14 cellular contexts compared by ENCODE assay signal in the genomic region with DNA sequence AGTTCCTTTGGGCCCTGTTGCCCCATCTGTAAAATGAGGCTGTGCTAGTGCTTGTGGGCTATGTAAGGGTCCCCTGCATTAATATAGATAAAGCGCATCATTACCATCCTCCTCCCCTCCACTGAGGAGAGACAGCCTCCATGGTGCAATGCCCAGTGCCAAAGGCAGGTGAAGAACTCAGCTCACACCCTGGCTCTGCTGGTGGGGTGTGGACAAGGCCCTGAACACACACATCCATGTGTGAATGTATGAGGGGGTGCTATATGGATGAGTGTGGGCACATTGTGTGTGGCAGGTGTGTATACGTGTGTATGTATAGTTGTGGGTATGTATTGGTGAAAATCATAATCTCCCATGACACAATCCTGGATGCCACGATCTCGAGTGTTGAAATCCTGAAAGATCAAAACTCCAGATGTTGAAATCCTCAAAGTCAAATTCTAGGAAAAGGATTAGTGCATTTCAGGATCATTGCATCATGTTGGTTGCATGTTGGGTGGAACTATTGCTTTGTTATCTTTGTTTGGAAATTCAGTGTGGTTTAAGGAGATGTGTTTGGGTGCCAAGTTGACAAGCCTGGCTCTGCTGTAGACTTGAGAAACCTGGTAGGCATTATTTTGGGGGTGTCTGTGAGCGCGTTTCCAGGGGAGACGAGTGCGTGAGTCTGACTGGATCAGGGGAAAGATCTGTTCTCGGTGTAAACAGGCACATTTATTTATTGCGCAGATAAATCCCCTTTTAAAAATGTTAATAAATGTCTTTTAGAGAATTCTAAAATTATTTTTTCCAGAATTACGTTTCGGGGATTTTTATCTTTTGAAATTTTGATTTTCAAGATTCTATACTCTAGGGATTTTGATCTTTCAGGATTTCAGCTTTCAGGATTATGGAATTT. TPM values are rescaled to one million over a fixed set of nuclear protein-coding genes. Genes with fewer than 3 reads are reported as not detected.
DNase-seq lines count a peak whose midpoint lies in the region; ATAC-seq, FAIRE-seq and TF ChIP-seq lines count a peak whose summit lies in the region.
"Had no signal": no experiment of that assay in that cellular context is flagged by ENCODE, and none has a peak within 500 bp of the region (broad histone marks: within the 10 kb centered on the region; RNA-seq: fewer than 3 reads in every experiment).

No MANE protein-coding gene starts in this region.

- H3K9me3 ChIP-seq in suprapubic skin (no peaks in the 10 kb centered on the region), BE2C (no peaks in the 10 kb centered on the region)
- H3K9me3 ChIP-seq: colonic mucosa, psoas muscle, uterus had no signal

- H3K27me3 Mint-ChIP-seq in stimulated activated naive CD8-positive, alpha-beta T cell treated with anti-CD3 and anti-CD28 coated beads, Interleukin-15, amount 100 ng/mL, for 72 hours = peaks cover 14% of the 10 kb centered on the region
- no peaks in the 10 kb centered on the region for H3K27me3 Mint-ChIP-seq in WTC11 (ENCODE audit: low read depth)

- H3K9me3 Mint-ChIP-seq in stimulated activated naive CD8-positive, alpha-beta T cell treated with anti-CD3 and anti-CD28 coated beads, Interleukin-15, amount 100 ng/mL, for 72 hours = no peaks in the 10 kb centered on the region
- H3K9me3 Mint-ChIP-seq in WTC11 = peaks cover 6% of the 10 kb centered on the region; the same call in 1 of the 2 replicates
- H3K9me3 Mint-ChIP-seq: activated B cell treated with CpG ODN at 0.5 μM for 24 hours, GM23338 had no signal

- 59% methylated on average over 12 of the region's 12 CpGs for WGBS in suprapubic skin

- no peak overlapping the region for H3K27ac ChIP-seq in suprapubic skin
- H3K27ac ChIP-seq: colonic mucosa, psoas muscle, uterus had no signal

- H3K4me3 Mint-ChIP-seq in stimulated activated naive CD8-positive, alpha-beta T cell treated with anti-CD3 and anti-CD28 coated beads, Interleukin-15, amount 100 ng/mL, for 72 hours = no peak overlapping the region
- H3K4me3 Mint-ChIP-seq in WTC11 = no peak overlapping the region
- H3K4me3 Mint-ChIP-seq: activated B cell treated with CpG ODN at 0.5 μM for 24 hours; activated naive CD8-positive, alpha-beta T cell; GM23338 had no signal

- H3K36me3 ChIP-seq in suprapubic skin (no peaks in the 10 kb centered on the region), BE2C (no peaks in the 10 kb centered on the region)
- H3K36me3 ChIP-seq: colonic mucosa, uterus had no signal

- DNase-seq in stimulated activated naive CD8-positive, alpha-beta T cell treated with anti-CD3 and anti-CD28 coated beads, Interleukin-15, amount 100 ng/mL, for 72 hours = no peak
- no peak for DNase-seq in stimulated activated naive CD8-positive, alpha-beta T cell treated with anti-CD3 and anti-CD28 coated beads, Interleukin-15, Interleukin-2, amounts not matched to agents 100 U/mL and 50 U/mL, for 24 hours
- no peak for DNase-seq in WTC11 (ENCODE audit: low spot score)
- peak; percentile 74 for DNase-seq in fibroblast of pulmonary artery (ENCODE audit: low read depth)
- DNase-seq in urothelium cell line (ENCODE audit: low spot score) = no peak
- no peak for DNase-seq in suprapubic skin (ENCODE audit: low spot score in 2 of 2)
- no peak for DNase-seq in NCI-H82 treated with DMSO at 0.1 percent for 48 hours (lab: John Stamatoyannopoulos, UW; ENCODE audit: unreplicated experiment)
- DNase-seq in BE2C = no peak
- DNase-seq: activated B cell treated with CpG ODN at 0.5 μM for 24 hours, psoas muscle, uterus had no signal

- TF ChIP-seq EP300 in suprapubic skin (IDR thresholded peaks at IDR 0.05) = no peak

- H3K36me3 Mint-ChIP-seq in WTC11 = no peaks in the 10 kb centered on the region

- H3K4me1 ChIP-seq in suprapubic skin (peaks cover 13% of the 10 kb centered on the region), BE2C (no peaks in the 10 kb centered on the region)
- H3K4me1 ChIP-seq: colonic mucosa, psoas muscle, uterus had no signal

- H3K4me1 Mint-ChIP-seq in stimulated activated naive CD8-positive, alpha-beta T cell treated with anti-CD3 and anti-CD28 coated beads, Interleukin-15, amount 100 ng/mL, for 72 hours = peaks cover 6% of the 10 kb centered on the region
- peaks cover 26% of the 10 kb centered on the region for H3K4me1 Mint-ChIP-seq in WTC11

- peaks cover 14% of the 10 kb centered on the region for H3K27me3 ChIP-seq in suprapubic skin
- no peaks in the 10 kb centered on the region for H3K27me3 ChIP-seq in BE2C
- H3K27me3 ChIP-seq: colonic mucosa, uterus had no signal

- TF ChIP-seq CTCF in WTC11 (IDR thresholded peaks at IDR 0.05) (no peak), fibroblast of pulmonary artery (IDR thresholded peaks at IDR 0.05; ENCODE audit: low read length, missing control alignments) (no peak), suprapubic skin (IDR thresholded peaks at IDR 0.05) (no peak), BE2C (IDR thresholded peaks at IDR 0.05; ENCODE audit: low read depth, low read length) (no peak)

- no peak overlapping the region for H3K27ac Mint-ChIP-seq in stimulated activated naive CD8-positive, alpha-beta T cell treated with anti-CD3 and anti-CD28 coated beads, Interleukin-15, amount 100 ng/mL, for 72 hours
- H3K27ac Mint-ChIP-seq in WTC11 = no peak overlapping the region
- H3K27ac Mint-ChIP-seq: activated B cell treated with CpG ODN at 0.5 μM for 24 hours; activated naive CD8-positive, alpha-beta T cell; GM23338 had no signal

- ATAC-seq in stimulated activated naive CD8-positive, alpha-beta T cell treated with anti-CD3 and anti-CD28 coated beads, Interleukin-15, amount 100 ng/mL, for 72 hours = peak; percentile 31
- no peak for ATAC-seq in stimulated activated naive CD8-positive, alpha-beta T cell treated with anti-CD3 and anti-CD28 coated beads, Interleukin-15, Interleukin-2, amounts not matched to agents 100 U/mL and 50 U/mL, for 24 hours
- ATAC-seq in WTC11 = no peak
- ATAC-seq: psoas muscle had no signal

- CTCF ChIA-PET in WTC11 (lab: Charles Lee) = interaction anchor here (2.1 kb wide), 1 partner anchor 9 kb away, joined by 4 read pairs; no protein-coding TSS in a partner anchor

- no peak overlapping the region for H3K4me3 ChIP-seq in fibroblast of pulmonary artery (replicated peaks; ENCODE audit: low read depth, low read length)
- H3K4me3 ChIP-seq in suprapubic skin = no peak overlapping the region
- no peak overlapping the region for H3K4me3 ChIP-seq in BE2C (ENCODE audit: low read depth, low read length)
- H3K4me3 ChIP-seq: colonic mucosa, GM23338, psoas muscle, uterus had no signal

- FAIRE-seq in urothelium cell line (lab: Jason Lieb, UNC) = peak; percentile 5

- POLR2A ChIA-PET in WTC11 (lab: Charles Lee) = interaction anchor here (0.7 kb wide), 1 partner anchor 150 kb away, joined by 6 read pairs; no protein-coding TSS in a partner anchor

- TF ChIP-seq POLR2A in suprapubic skin (IDR thresholded peaks at IDR 0.05) = no peak

TF ChIP-seq in WTC11, 78 proteins besides CTCF, POLR2A, EP300 and RAD21:
- TF ChIP-seq, protein P1, sequence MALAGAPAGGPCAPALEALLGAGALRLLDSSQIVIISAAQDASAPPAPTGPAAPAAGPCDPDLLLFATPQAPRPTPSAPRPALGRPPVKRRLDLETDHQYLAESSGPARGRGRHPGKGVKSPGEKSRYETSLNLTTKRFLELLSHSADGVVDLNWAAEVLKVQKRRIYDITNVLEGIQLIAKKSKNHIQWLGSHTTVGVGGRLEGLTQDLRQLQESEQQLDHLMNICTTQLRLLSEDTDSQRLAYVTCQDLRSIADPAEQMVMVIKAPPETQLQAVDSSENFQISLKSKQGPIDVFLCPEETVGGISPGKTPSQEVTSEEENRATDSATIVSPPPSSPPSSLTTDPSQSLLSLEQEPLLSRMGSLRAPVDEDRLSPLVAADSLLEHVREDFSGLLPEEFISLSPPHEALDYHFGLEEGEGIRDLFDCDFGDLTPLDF (CRISPR knock-in tag; IDR thresholded peaks at IDR 0.05) = no peak
- TF ChIP-seq, protein P2, sequence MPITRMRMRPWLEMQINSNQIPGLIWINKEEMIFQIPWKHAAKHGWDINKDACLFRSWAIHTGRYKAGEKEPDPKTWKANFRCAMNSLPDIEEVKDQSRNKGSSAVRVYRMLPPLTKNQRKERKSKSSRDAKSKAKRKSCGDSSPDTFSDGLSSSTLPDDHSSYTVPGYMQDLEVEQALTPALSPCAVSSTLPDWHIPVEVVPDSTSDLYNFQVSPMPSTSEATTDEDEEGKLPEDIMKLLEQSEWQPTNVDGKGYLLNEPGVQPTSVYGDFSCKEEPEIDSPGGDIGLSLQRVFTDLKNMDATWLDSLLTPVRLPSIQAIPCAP (CRISPR knock-in tag; IDR thresholded peaks at IDR 0.05) = no peak
- TF ChIP-seq GABPB1 (CRISPR knock-in tag; IDR thresholded peaks at IDR 0.05) (peak; percentile 99), CDX4 (CRISPR knock-in tag; IDR thresholded peaks at IDR 0.05; ENCODE audit: borderline replicate concordance) (no peak)

RNA-seq across cellular contexts. Expression of gene SEC61A1, which starts 42.0 kb away (rescaled TPM):
- 119 to 152 TPM (median 120 TPM) in 3 replicates for total RNA-seq in WTC11 (2021)
- total RNA-seq in suprapubic skin = 100 to 1,000 TPM in 3 of 4 donors, 10 to 100 TPM in 1; 83.5 to 132 (median 124) TPM
- polyA plus RNA-seq in BE2C (2012; ENCODE audit: insufficient read depth, insufficient read length, low read depth) = 211 TPM
